ENCODE assay signal across 22 cellular contexts in genomic region chr1:235823684-235824083, GRCh38.
"Had no signal": no experiment of that assay in that cellular context is flagged by ENCODE, and none has a peak within 500 bp of the region (broad histone marks: within the 10 kb centered on the region; RNA-seq: fewer than 3 reads in every experiment).

No MANE protein-coding gene starts in this region.

- H3K27ac ChIP-seq: esophagus squamous epithelium, heart right ventricle, left lung, pancreas, sigmoid colon, suprapubic skin, transverse colon, upper lobe of right lung, uterus had no signal

- H3K9me3 ChIP-seq: esophagus squamous epithelium, heart right ventricle, left lung, pancreas, sigmoid colon, suprapubic skin, transverse colon, upper lobe of right lung, uterus had no signal

- H3K27me3 Mint-ChIP-seq: effector memory CD8-positive, alpha-beta T cell; naive thymus-derived CD8-positive, alpha-beta T cell; progenitor cell of endocrine pancreas; stimulated activated naive CD8-positive, alpha-beta T cell treated with anti-CD3 and anti-CD28 coated beads, Interleukin-15, amount 100 ng/mL, for 72 hours had no signal

- H3K9me3 Mint-ChIP-seq: effector memory CD8-positive, alpha-beta T cell; naive thymus-derived CD8-positive, alpha-beta T cell had no signal

- H3K4me1 ChIP-seq: heart right ventricle, left lung, upper lobe of right lung, uterus had no signal

- H3K4me3 Mint-ChIP-seq: effector memory CD8-positive, alpha-beta T cell; naive thymus-derived CD8-positive, alpha-beta T cell; stimulated activated naive CD8-positive, alpha-beta T cell treated with anti-CD3 and anti-CD28 coated beads, Interleukin-15, amount 100 ng/mL, for 72 hours had no signal

- H3K36me3 ChIP-seq: pancreas, uterus had no signal

- H3K27ac Mint-ChIP-seq: naive thymus-derived CD8-positive, alpha-beta T cell; progenitor cell of endocrine pancreas; stimulated activated naive CD8-positive, alpha-beta T cell treated with anti-CD3 and anti-CD28 coated beads, Interleukin-15, amount 100 ng/mL, for 72 hours had no signal

- H3K4me3 ChIP-seq: esophagus squamous epithelium, heart right ventricle, left lung, pancreas, sigmoid colon, suprapubic skin, transverse colon, upper lobe of right lung, uterus had no signal

- H3K27me3 ChIP-seq: esophagus squamous epithelium, heart right ventricle, left lung, pancreas, sigmoid colon, suprapubic skin, transverse colon, upper lobe of right lung, uterus had no signal

- DNase-seq: cortex of kidney; effector memory CD8-positive, alpha-beta T cell; erythroblast; esophagus squamous epithelium; foreskin melanocyte; glutamatergic neuron; heart right ventricle; hippocampal formation; left cardiac atrium; left lung; naive thymus-derived CD8-positive, alpha-beta T cell; pancreas; sigmoid colon; stimulated activated CD4-positive, alpha-beta T cell treated with anti-CD3 and anti-CD28 coated beads, Interleukin-2, amount 100 ng/mL, for 24 hours; stimulated activated CD4-positive, alpha-beta T cell treated with anti-CD3 and anti-CD28 coated beads, Interleukin-4, amount 100 ng/mL, for 24 hours; stimulated activated naive CD4-positive, alpha-beta T cell; stimulated activated naive CD8-positive, alpha-beta T cell treated with anti-CD3 and anti-CD28 coated beads, Interleukin-15, amount 100 ng/mL, for 72 hours; transverse colon; upper lobe of right lung; uterus had no signal

- ATAC-seq: effector memory CD8-positive, alpha-beta T cell; heart right ventricle; left cardiac atrium; left lung; naive thymus-derived CD8-positive, alpha-beta T cell; pancreas; stimulated activated naive CD8-positive, alpha-beta T cell treated with anti-CD3 and anti-CD28 coated beads, Interleukin-15, amount 100 ng/mL, for 72 hours; upper lobe of right lung had no signal
